In the genomic region with DNA sequence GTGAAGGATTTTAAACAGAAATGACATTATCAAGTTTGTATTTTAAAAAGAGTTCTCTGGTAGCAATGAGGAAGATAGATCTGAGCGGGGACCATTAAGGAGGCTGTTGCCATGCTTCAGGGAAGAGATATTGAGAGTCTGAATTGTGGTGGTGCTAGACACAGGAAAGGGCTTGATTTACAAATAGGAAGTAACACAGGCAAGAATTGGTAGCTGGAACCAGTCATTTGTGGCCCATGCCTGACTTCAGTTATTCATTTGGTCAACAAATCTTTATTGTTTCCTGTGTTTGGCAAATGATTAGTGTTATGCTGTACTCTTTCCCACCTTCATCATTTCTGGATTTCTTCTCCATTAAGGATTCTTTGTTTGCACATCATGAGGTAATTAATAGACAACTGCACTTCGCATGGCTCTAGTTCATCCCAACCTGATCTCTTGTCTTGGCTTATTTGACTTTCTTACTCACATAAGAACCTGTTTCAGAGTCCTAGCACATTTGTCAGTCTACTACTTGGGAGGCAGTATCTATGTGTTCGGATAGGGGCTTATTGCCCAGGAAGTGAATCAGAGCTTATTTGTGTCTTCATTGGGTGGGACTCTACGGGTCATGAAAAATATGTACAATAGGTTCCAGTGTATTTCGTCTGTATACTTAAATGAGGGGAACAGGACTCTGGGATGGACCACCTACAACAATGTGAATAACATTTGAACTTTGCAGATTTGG, we compare ENCODE assay signal across 1 cellular context.
TF ChIP-seq lines count a peak whose summit lies in the region.

No MANE protein-coding gene starts in this region.

TF ChIP-seq in IMR-90, 13 proteins besides CTCF, POLR2A, EP300 and RAD21:
- TF ChIP-seq BHLHE40 (IDR thresholded peaks at IDR 0.05; ENCODE audit: low read depth, low read length) (no peak), CEBPB (IDR thresholded peaks at IDR 0.05; ENCODE audit: low read depth, low read length) (no peak), NFE2L2 (IDR thresholded peaks at IDR 0.05; ENCODE audit: low read depth, low read length) (no peak), RFX5 (IDR thresholded peaks at IDR 0.05; ENCODE audit: low read depth, low read length) (no peak), FOS (IDR thresholded peaks at IDR 0.05; ENCODE audit: low read depth, low read length) (no peak), ELK1 (IDR thresholded peaks at IDR 0.05; ENCODE audit: borderline replicate concordance, low read depth, low read length) (no peak), MAFK (IDR thresholded peaks at IDR 0.05; ENCODE audit: low read depth, low read length) (no peak), CHD1 (IDR thresholded peaks at IDR 0.05; ENCODE audit: low read depth, low read length) (no peak), MAZ (IDR thresholded peaks at IDR 0.05; ENCODE audit: borderline replicate concordance, low read depth, low read length) (no peak), RCOR1 (IDR thresholded peaks at IDR 0.05; ENCODE audit: insufficient replicate concordance, low read length) (no peak), SMC3 (IDR thresholded peaks at IDR 0.05; ENCODE audit: low read depth, low read length) (no peak), MXI1 (IDR thresholded peaks at IDR 0.05; ENCODE audit: borderline replicate concordance, low read depth, low read length) (no peak)
